ENCODE assay signal across 1 cellular context in genomic region chr12:52191841-52192791, GRCh38.
TF ChIP-seq lines count a peak whose summit lies in the region.

Gene KRT80, minus strand, starts transcription at chr12:52192014. Its CDS starts 112 bp downstream, at chr12:52191902.

TF ChIP-seq in GM23338, 12 proteins besides CTCF, POLR2A, EP300 and RAD21 (continued from another document):
- TF ChIP-seq, protein P1, sequence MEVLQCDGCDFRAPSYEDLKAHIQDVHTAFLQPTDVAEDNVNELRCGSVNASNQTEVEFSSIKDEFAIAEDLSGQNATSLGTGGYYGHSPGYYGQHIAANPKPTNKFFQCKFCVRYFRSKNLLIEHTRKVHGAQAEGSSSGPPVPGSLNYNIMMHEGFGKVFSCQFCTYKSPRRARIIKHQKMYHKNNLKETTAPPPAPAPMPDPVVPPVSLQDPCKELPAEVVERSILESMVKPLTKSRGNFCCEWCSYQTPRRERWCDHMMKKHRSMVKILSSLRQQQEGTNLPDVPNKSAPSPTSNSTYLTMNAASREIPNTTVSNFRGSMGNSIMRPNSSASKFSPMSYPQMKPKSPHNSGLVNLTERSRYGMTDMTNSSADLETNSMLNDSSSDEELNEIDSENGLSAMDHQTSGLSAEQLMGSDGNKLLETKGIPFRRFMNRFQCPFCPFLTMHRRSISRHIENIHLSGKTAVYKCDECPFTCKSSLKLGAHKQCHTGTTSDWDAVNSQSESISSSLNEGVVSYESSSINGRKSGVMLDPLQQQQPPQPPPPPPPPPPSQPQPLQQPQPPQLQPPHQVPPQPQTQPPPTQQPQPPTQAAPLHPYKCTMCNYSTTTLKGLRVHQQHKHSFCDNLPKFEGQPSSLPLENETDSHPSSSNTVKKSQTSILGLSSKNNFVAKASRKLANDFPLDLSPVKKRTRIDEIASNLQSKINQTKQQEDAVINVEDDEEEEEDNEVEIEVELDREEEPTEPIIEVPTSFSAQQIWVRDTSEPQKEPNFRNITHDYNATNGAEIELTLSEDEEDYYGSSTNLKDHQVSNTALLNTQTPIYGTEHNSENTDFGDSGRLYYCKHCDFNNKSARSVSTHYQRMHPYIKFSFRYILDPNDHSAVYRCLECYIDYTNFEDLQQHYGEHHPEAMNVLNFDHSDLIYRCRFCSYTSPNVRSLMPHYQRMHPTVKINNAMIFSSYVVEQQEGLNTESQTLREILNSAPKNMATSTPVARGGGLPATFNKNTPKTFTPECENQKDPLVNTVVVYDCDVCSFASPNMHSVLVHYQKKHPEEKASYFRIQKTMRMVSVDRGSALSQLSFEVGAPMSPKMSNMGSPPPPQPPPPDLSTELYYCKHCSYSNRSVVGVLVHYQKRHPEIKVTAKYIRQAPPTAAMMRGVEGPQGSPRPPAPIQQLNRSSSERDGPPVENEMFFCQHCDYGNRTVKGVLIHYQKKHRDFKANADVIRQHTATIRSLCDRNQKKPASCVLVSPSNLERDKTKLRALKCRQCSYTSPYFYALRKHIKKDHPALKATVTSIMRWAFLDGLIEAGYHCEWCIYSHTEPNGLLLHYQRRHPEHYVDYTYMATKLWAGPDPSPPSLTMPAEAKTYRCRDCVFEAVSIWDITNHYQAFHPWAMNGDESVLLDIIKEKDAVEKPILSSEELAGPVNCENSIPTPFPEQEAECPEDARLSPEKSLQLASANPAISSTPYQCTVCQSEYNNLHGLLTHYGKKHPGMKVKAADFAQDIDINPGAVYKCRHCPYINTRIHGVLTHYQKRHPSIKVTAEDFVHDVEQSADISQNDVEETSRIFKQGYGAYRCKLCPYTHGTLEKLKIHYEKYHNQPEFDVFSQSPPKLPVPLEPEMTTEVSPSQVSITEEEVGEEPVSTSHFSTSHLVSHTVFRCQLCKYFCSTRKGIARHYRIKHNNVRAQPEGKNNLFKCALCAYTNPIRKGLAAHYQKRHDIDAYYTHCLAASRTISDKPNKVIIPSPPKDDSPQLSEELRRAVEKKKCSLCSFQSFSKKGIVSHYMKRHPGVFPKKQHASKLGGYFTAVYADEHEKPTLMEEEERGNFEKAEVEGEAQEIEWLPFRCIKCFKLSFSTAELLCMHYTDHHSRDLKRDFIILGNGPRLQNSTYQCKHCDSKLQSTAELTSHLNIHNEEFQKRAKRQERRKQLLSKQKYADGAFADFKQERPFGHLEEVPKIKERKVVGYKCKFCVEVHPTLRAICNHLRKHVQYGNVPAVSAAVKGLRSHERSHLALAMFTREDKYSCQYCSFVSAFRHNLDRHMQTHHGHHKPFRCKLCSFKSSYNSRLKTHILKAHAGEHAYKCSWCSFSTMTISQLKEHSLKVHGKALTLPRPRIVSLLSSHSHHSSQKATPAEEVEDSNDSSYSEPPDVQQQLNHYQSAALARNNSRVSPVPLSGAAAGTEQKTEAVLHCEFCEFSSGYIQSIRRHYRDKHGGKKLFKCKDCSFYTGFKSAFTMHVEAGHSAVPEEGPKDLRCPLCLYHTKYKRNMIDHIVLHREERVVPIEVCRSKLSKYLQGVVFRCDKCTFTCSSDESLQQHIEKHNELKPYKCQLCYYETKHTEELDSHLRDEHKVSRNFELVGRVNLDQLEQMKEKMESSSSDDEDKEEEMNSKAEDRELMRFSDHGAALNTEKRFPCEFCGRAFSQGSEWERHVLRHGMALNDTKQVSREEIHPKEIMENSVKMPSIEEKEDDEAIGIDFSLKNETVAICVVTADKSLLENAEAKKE (CRISPR knock-in tag; IDR thresholded peaks at IDR 0.05), result no peak
- TF ChIP-seq ETS1 (IDR thresholded peaks at IDR 0.05) (no peak), EZH2phosphoT487 (IDR thresholded peaks at IDR 0.05; ENCODE audit: unreplicated experiment) (no peak)
